21 cellular contexts compared by ENCODE assay signal in genomic region chr3:106711650-106712049, GRCh38.
A peak's percentile ranks its signal among the peaks of the same experiment; 100 is the strongest.
DNase-seq lines count a peak whose midpoint lies in the region; ATAC-seq and TF ChIP-seq lines count a peak whose summit lies in the region.
"Had no signal": no experiment of that assay in that cellular context is flagged by ENCODE, and none has a peak within 500 bp of the region (broad histone marks: within the 10 kb centered on the region; RNA-seq: fewer than 3 reads in every experiment).

No MANE protein-coding gene starts in this region.

- no peaks in the 10 kb centered on the region for H3K79me2 ChIP-seq in PC-9 (ENCODE audit: low read depth)

- no peaks in the 10 kb centered on the region for H3K4me1 ChIP-seq in PC-9 (replicated peaks; ENCODE audit: insufficient read depth)

- H3F3A ChIP-seq in PC-9 (ENCODE audit: insufficient read depth, low read depth), result no peaks in the 10 kb centered on the region

- no peak overlapping the region for H3K4me2 ChIP-seq in PC-9
- H3K4me2 ChIP-seq: KMS-11 had no signal

- H3K36me3 ChIP-seq in PC-9 (ENCODE audit: low read depth), result no peaks in the 10 kb centered on the region

- no peak for TF ChIP-seq CTCF in PC-9 (conservative IDR thresholded peaks at IDR 0.05)

- peak overlapping the region; percentile 63; the same call in 1 of the 2 replicates for H2AFZ ChIP-seq in PC-9

- POLR2A ChIA-PET in PC-9 (lab: Charles Lee; ENCODE audit: unreplicated experiment), result no interaction called here

- ATAC-seq in HG03521 (IDR thresholded peaks at IDR 0.05; ENCODE audit: unreplicated experiment) (no peak), GM18873 (IDR thresholded peaks at IDR 0.05; ENCODE audit: low FRiP score, unreplicated experiment) (no peak)
- ATAC-seq: CD8-positive, alpha-beta T cell; left ventricle myocardium superior; naive thymus-derived CD8-positive, alpha-beta T cell; right cardiac atrium had no signal

- CTCF ChIA-PET in PC-9 (lab: Charles Lee), result interaction anchor here (0.6 kb wide), 1 partner anchor 329 kb away, joined by 3 read pairs; no protein-coding TSS in a partner anchor

- no TSS peak for BruUV-seq in PC-9 (replicated peaks; lab: Mats Ljungman, UMichigan)

- H4K20me1 ChIP-seq in PC-9 (ENCODE audit: insufficient read depth), result no peaks in the 10 kb centered on the region

- H3K9me2 ChIP-seq in PC-9 (ENCODE audit: insufficient read depth), result no peaks in the 10 kb centered on the region

- no peaks in the 10 kb centered on the region for H3K9me3 ChIP-seq in PC-9 (ENCODE audit: insufficient read depth, low read depth)

- intact Hi-C loops in PC-9 (cut with micrococcal nuclease; ENCODE audit: unreplicated experiment), result no loop called here

- no peaks in the 10 kb centered on the region for H3K27me3 ChIP-seq in PC-9 (ENCODE audit: insufficient read depth, low read depth)

- no peak overlapping the region for H3K27ac ChIP-seq in PC-9
- H3K27ac ChIP-seq: KMS-11, RWPE1 had no signal

- peak; percentile 30 for DNase-seq in GM03348 (ENCODE audit: low spot score)
- no peak for DNase-seq in PC-9
- peak; percentile 48 for DNase-seq in fibroblast of peridontal ligament (ENCODE audit: extremely low read depth)
- peak; percentile 56 for DNase-seq in skeletal muscle cell (ENCODE audit: low read depth)
- DNase-seq in cortex of kidney (lab: John Stamatoyannopoulos, UW), result no peak
- no peak for DNase-seq in inferior parietal cortex (ENCODE audit: extremely low spot score)
- DNase-seq: activated CD4-positive, alpha-beta T cell treated with anti-CD3 and anti-CD28 coated beads for 1 hour; activated CD8-positive, alpha-beta memory T cell treated with anti-CD3 and anti-CD28 coated beads, Interleukin-2, amount 50 U/mL, for 48 hours; CD8-positive, alpha-beta T cell; left ventricle myocardium superior; naive thymus-derived CD8-positive, alpha-beta T cell; NCI-H2081; NCI-H774; right cardiac atrium; stimulated activated CD4-positive, alpha-beta T cell treated with anti-CD3 and anti-CD28 coated beads, Interleukin-4, amount 100 ng/mL, for 4 hours; T-helper 2 cell; trophoblast cell had no signal

- H3K4me3 ChIP-seq in PC-9, result no peak overlapping the region
- H3K4me3 ChIP-seq in skeletal muscle cell (ENCODE audit: low read depth, low read length), result no peak overlapping the region

Comparison
In these comparisons a context has a peak if more than half of its experiments do, and no peak if none do; other contexts are left out.
1. DNase-seq: peak in GM03348 (single experiment), fibroblast of peridontal ligament (single experiment) and skeletal muscle cell (single experiment); none in PC-9 (0 of 2), cortex of kidney (single experiment) and inferior parietal cortex (single experiment).